Comparison of ENCODE assay signal across 12 cellular contexts in the genomic region with DNA sequence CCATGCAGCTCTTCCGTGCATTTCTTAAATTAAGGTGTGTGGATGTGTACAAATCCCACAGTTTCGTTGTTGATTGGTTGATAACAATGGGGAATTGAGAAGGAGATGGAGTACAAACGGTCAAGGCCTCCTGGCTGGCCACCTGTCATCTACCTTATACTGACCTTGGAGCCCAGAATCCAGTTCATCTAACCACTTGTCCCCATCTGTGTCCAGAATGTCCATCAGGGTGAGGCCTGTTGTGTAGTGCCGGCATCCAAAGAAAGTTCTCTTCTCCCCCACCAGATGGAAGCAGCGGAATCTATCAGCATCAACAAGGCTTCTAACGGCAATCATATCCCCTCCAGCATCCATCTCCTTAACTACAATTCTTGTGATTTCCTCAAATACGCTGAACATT. TPM values are rescaled to one million over a fixed set of nuclear protein-coding genes. Genes with fewer than 3 reads are reported as not detected.
A peak's percentile ranks its signal among the peaks of the same experiment; 100 is the strongest.
DNase-seq lines count a peak whose midpoint lies in the region; ATAC-seq and TF ChIP-seq lines count a peak whose summit lies in the region.
"Had no signal": no experiment of that assay in that cellular context is flagged by ENCODE, and none has a peak within 500 bp of the region (broad histone marks: within the 10 kb centered on the region; RNA-seq: fewer than 3 reads in every experiment).

No MANE protein-coding gene starts in this region.

- no peak for ATAC-seq in T-cell (replicated peaks in 1 of 4)

- H3K4me3 Mint-ChIP-seq in endodermal cell (no peak overlapping the region), neural progenitor cell (no peak overlapping the region), T-cell (no peak overlapping the region)

- H3K36me3 ChIP-seq in MM.1S (replicated peaks; ENCODE audit: insufficient read depth, low read length) (peaks cover 13% of the 10 kb centered on the region), endodermal cell (ENCODE audit: control insufficient read depth, insufficient read depth, low read length) (peaks cover 19% of the 10 kb centered on the region), neural progenitor cell (no peaks in the 10 kb centered on the region)
- H3K36me3 ChIP-seq: uterus had no signal

- CTCF ChIA-PET in T-cell (lab: Charles Lee): no interaction called here

- H3K4me1 ChIP-seq in MM.1S (ENCODE audit: low read length) (peaks cover 19% of the 10 kb centered on the region), endodermal cell (ENCODE audit: control insufficient read depth, insufficient read depth, low read length) (no peaks in the 10 kb centered on the region), neural progenitor cell (no peaks in the 10 kb centered on the region)
- H3K4me1 ChIP-seq: parathyroid adenoma, uterus had no signal

- H3K36me3 Mint-ChIP-seq in endodermal cell (ENCODE audit: low read depth): peaks cover 34% of the 10 kb centered on the region
- H3K36me3 Mint-ChIP-seq in neural progenitor cell: peaks cover 8% of the 10 kb centered on the region
- peaks cover 45% of the 10 kb centered on the region for H3K36me3 Mint-ChIP-seq in T-cell

- no peaks in the 10 kb centered on the region for H3K9me3 ChIP-seq in MM.1S (replicated peaks; ENCODE audit: insufficient read depth, low read length)
- no peaks in the 10 kb centered on the region for H3K9me3 ChIP-seq in endodermal cell (ENCODE audit: control insufficient read depth, low read length)
- H3K9me3 ChIP-seq in neural progenitor cell (ENCODE audit: low read depth): no peaks in the 10 kb centered on the region
- H3K9me3 ChIP-seq: uterus had no signal

- H3K27ac ChIP-seq in MM.1S (ENCODE audit: low read length) (peak overlapping the region; percentile 45; the same call in 1 of the 2 replicates), endodermal cell (ENCODE audit: low read depth, low read length) (no peak overlapping the region), neural progenitor cell (no peak overlapping the region)
- H3K27ac ChIP-seq: parathyroid adenoma, uterus had no signal

- H3K9ac ChIP-seq in MM.1S (ENCODE audit: low read length) (no peak overlapping the region), endodermal cell (ENCODE audit: extremely low read depth, low read length, poor library complexity, severe bottlenecking) (no peak overlapping the region), neural progenitor cell (no peak overlapping the region)
- H3K9ac ChIP-seq: parathyroid adenoma had no signal

- H3K79me2 ChIP-seq in MM.1S (ENCODE audit: low read length) (peaks cover 4% of the 10 kb centered on the region; the same call in 1 of the 2 replicates), neural progenitor cell (ENCODE audit: low read depth) (no peaks in the 10 kb centered on the region)
- H3K79me2 ChIP-seq: parathyroid adenoma had no signal

- H3K27me3 Mint-ChIP-seq in endodermal cell (ENCODE audit: insufficient read depth): no peaks in the 10 kb centered on the region
- H3K27me3 Mint-ChIP-seq in neural progenitor cell (ENCODE audit: insufficient read depth, low read depth): no peaks in the 10 kb centered on the region
- no peaks in the 10 kb centered on the region for H3K27me3 Mint-ChIP-seq in T-cell

- H3K4me1 Mint-ChIP-seq in endodermal cell (no peaks in the 10 kb centered on the region), neural progenitor cell (no peaks in the 10 kb centered on the region), T-cell (peaks cover 37 to 49% (median 45%) of the 10 kb centered on the region in 3 donors)

- no peaks in the 10 kb centered on the region for H3K27me3 ChIP-seq in MM.1S (replicated peaks; ENCODE audit: insufficient read depth, low read length)
- H3K27me3 ChIP-seq in endodermal cell (ENCODE audit: control insufficient read depth, insufficient read depth, low read length, poor library complexity, severe bottlenecking): no peaks in the 10 kb centered on the region
- no peaks in the 10 kb centered on the region for H3K27me3 ChIP-seq in neural progenitor cell
- H3K27me3 ChIP-seq: uterus had no signal

- POLR2A ChIA-PET in T-cell (lab: Charles Lee): no interaction called here

- H3K4me2 ChIP-seq in MM.1S (ENCODE audit: low read depth, low read length): peak overlapping the region; percentile 15; the same call in 1 of the 2 replicates
- no peak overlapping the region for H3K4me2 ChIP-seq in neural progenitor cell

- H3K4me3 ChIP-seq in MM.1S (ENCODE audit: low read length) (no peak overlapping the region), endodermal cell (ENCODE audit: low read length) (no peak overlapping the region), neural progenitor cell (no peak overlapping the region)
- H3K4me3 ChIP-seq: uterus had no signal

- DNase-seq in EH (ENCODE audit: low read depth) (peak; percentile 27), MM.1S (no peak), endodermal cell (no peak), neural progenitor cell (ENCODE audit: low spot score) (no peak), T-cell (no peak), UCSD-AML1 (lab: John Stamatoyannopoulos, UW; ENCODE audit: unreplicated experiment) (no peak), NCI-H2227 (lab: John Stamatoyannopoulos, UW; ENCODE audit: unreplicated experiment) (no peak)
- DNase-seq: effector CD8-positive, alpha-beta T cell; GF-D8; NCI-H1694 treated with DMSO at 0.1 percent for 48 hours; uterus had no signal

- no peaks in the 10 kb centered on the region for H4K20me1 ChIP-seq in MM.1S (ENCODE audit: insufficient read depth, low read length)
- no peaks in the 10 kb centered on the region for H4K20me1 ChIP-seq in neural progenitor cell (ENCODE audit: low read depth)

- H3K9me3 Mint-ChIP-seq in endodermal cell: no peaks in the 10 kb centered on the region
- no peaks in the 10 kb centered on the region for H3K9me3 Mint-ChIP-seq in neural progenitor cell
- no peaks in the 10 kb centered on the region for H3K9me3 Mint-ChIP-seq in T-cell

- H3K27ac Mint-ChIP-seq in endodermal cell (no peak overlapping the region), neural progenitor cell (no peak overlapping the region), T-cell (no peak overlapping the region)

- WGBS in endodermal cell (ENCODE audit: insufficient coverage in 1 of 2, insufficient read length in 1 of 2), 2 experiments: 91 to 97% methylated on average over 4 to 7 of the region's 7 CpGs

- TF ChIP-seq CTCF in MM.1S (IDR thresholded peaks at IDR 0.05; ENCODE audit: low read length): no peak
- TF ChIP-seq CTCF in endodermal cell (conservative IDR thresholded peaks at IDR 0.05): peak; percentile 61
- TF ChIP-seq CTCF in neural progenitor cell (IDR thresholded peaks at IDR 0.05): peak; percentile 25

- H3F3A ChIP-seq in MM.1S (ENCODE audit: insufficient read depth, low read length) (peaks cover 19% of the 10 kb centered on the region), neural progenitor cell (ENCODE audit: low read depth) (no peaks in the 10 kb centered on the region)

- H3K9me2 ChIP-seq in MM.1S (replicated peaks; ENCODE audit: insufficient read depth, low read length): no peaks in the 10 kb centered on the region

- H2AFZ ChIP-seq in MM.1S (ENCODE audit: low read length) (no peak overlapping the region), neural progenitor cell (replicated peaks) (no peak overlapping the region)
- H2AFZ ChIP-seq: parathyroid adenoma had no signal

RNA-seq across cellular contexts. Expression of a gene that starts 1.5 kb away (rescaled TPM):
- total RNA-seq in endodermal cell: 10 to 100 TPM; 16.6 to 30.9 TPM
- 18.9 TPM for polyA plus RNA-seq in endodermal cell (2013, experiment 1 of 2)
- 17.6 TPM for polyA plus RNA-seq in endodermal cell (2013, experiment 2 of 2)
- 15.2 and 20.2 TPM in 2 replicates for total RNA-seq in neural progenitor cell (ENCODE audit: low replicate concordance)
- 10 to 100 TPM; 29.3 to 68.0 (median 51.4) TPM for total RNA-seq in T-cell

RNA-seq across cellular contexts. Expression of a gene that starts 10.5 kb away (rescaled TPM):
- total RNA-seq in endodermal cell: 10 to 100 TPM; 77.7 to 83.8 TPM
- 56.1 TPM for polyA plus RNA-seq in endodermal cell (2013, experiment 1 of 2)
- 46.6 TPM for polyA plus RNA-seq in endodermal cell (2013, experiment 2 of 2)
- 29.3 and 47.1 TPM in 2 replicates for total RNA-seq in neural progenitor cell (ENCODE audit: low replicate concordance)
- 100 to 1,000 TPM in 4 of 5 donors, 10 to 100 TPM in 1; 88.3 to 164 (median 124) TPM for total RNA-seq in T-cell

RNA-seq across cellular contexts. Expression of a gene that starts 10.6 kb away (rescaled TPM):
- not detected for total RNA-seq in endodermal cell
- polyA plus RNA-seq in endodermal cell (2013, experiment 1 of 2): not detected
- not detected for polyA plus RNA-seq in endodermal cell (2013, experiment 2 of 2)
- not detected in 2 replicates for total RNA-seq in neural progenitor cell (ENCODE audit: low replicate concordance)
- not detected for total RNA-seq in T-cell

RNA-seq across cellular contexts. Expression of a gene that starts 45.9 kb away (rescaled TPM):
- total RNA-seq in endodermal cell: not detected
- not detected for polyA plus RNA-seq in endodermal cell (2013, experiment 1 of 2)
- not detected for polyA plus RNA-seq in endodermal cell (2013, experiment 2 of 2)
- total RNA-seq in neural progenitor cell (ENCODE audit: low replicate concordance): 0.09 TPM in 1 of 2 replicates, not detected in the other
- 1 to 10 TPM in 4 of 5 donors, under 1 TPM in 1; 0.86 to 7.6 (median 3.4) TPM for total RNA-seq in T-cell

RNA-seq across cellular contexts. Expression of a gene that starts 48.9 kb away (rescaled TPM):
- total RNA-seq in endodermal cell: not detected
- polyA plus RNA-seq in endodermal cell (2013, experiment 1 of 2): not detected
- polyA plus RNA-seq in endodermal cell (2013, experiment 2 of 2): not detected
- total RNA-seq in neural progenitor cell (ENCODE audit: low replicate concordance): not detected in 2 replicates
- total RNA-seq in T-cell: under 1 TPM in 1 of 5 donors, not detected in 4; 0.19 TPM
- total RNA-seq: uterus had no signal
